31 cellular contexts compared by ENCODE assay signal in genomic region chr10:76396126-76396525, GRCh38.
A peak's percentile ranks its signal among the peaks of the same experiment; 100 is the strongest.
DNase-seq lines count a peak whose midpoint lies in the region; ATAC-seq and TF ChIP-seq lines count a peak whose summit lies in the region.
"Had no signal": no experiment of that assay in that cellular context is flagged by ENCODE, and none has a peak within 500 bp of the region (broad histone marks: within the 10 kb centered on the region; RNA-seq: fewer than 3 reads in every experiment).

No MANE protein-coding gene starts in this region.

- intact Hi-C loops in sigmoid colon (cut with DNase I) (loop anchor here (2.0 to 10.0 kb wide), 5 partner anchors 43 to 491 kb away; no protein-coding TSS in a partner anchor), PC-3 (cut with micrococcal nuclease) (no loop called here)

- peak; percentile 11 for DNase-seq in G401 (ENCODE audit: low spot score)
- DNase-seq in NCI-H82 (lab: John Stamatoyannopoulos, UW) = peak; percentile 67
- no peak for DNase-seq in chondrocyte (ENCODE audit: low spot score)
- DNase-seq in sigmoid colon = no peak
- no peak for DNase-seq in PC-3
- no peak for DNase-seq in NCI-H1092 treated with DMSO at 0.1 percent for 48 hours (lab: John Stamatoyannopoulos, UW)
- no peak for DNase-seq in upper lobe of left lung
- DNase-seq: activated CD4-positive, CD25-positive, alpha-beta regulatory T cell; activated effector memory CD4-positive, alpha-beta T cell treated with anti-CD3 and anti-CD28 coated beads, Interleukin-2, amount 50 U/mL, for 16 hours; activated naive CD8-positive, alpha-beta T cell treated with anti-CD3 and anti-CD28 coated beads for 36 hours; activated T-cell treated with anti-CD3 and anti-CD28 coated beads, Interleukin-2, amount 50 U/mL, for 24 hours; Caco-2; cerebellar nuclear complex; DMS79; dorsolateral prefrontal cortex; foreskin fibroblast; GDM1; H9; heart right ventricle; left ventricle myocardium superior; NCI-H1417 treated with DMSO at 0.1 percent for 48 hours; NCI-H510A; stimulated activated CD4-positive, alpha-beta T cell treated with anti-CD3 and anti-CD28 coated beads, Interleukin-4, amount 100 ng/mL, for 24 hours; T-cell; transverse colon had no signal

- no peak for ATAC-seq in HG03095 (IDR thresholded peaks at IDR 0.05; ENCODE audit: unreplicated experiment)
- ATAC-seq in PC-3 = no peak
- no peak for ATAC-seq in upper lobe of left lung (ENCODE audit: low FRiP score in 2 of 2)
- ATAC-seq: heart right ventricle, HepG2, left ventricle myocardium superior, T-cell had no signal

- no peak for TF ChIP-seq CTCF in chondrocyte (IDR thresholded peaks at IDR 0.05)
- TF ChIP-seq CTCF in sigmoid colon (IDR thresholded peaks at IDR 0.05) = no peak
- TF ChIP-seq CTCF in PC-3 (conservative IDR thresholded peaks at IDR 0.05; ENCODE audit: low read depth, low read length) = no peak
- no peak for TF ChIP-seq CTCF in upper lobe of left lung (IDR thresholded peaks at IDR 0.05)

- no peak overlapping the region for H3K4me3 Mint-ChIP-seq in chondrocyte (ENCODE audit: unreplicated experiment)
- H3K4me3 Mint-ChIP-seq: activated naive CD8-positive, alpha-beta T cell treated with anti-CD3 and anti-CD28 coated beads for 36 hours; activated T-cell treated with anti-CD3 and anti-CD28 coated beads, Interleukin-2, amount 50 U/mL, for 24 hours; CD14-positive monocyte; H9; T-cell had no signal

- CTCF ChIA-PET in PC-3 (lab: Charles Lee) = no interaction called here

- TF ChIP-seq POLR2A in sigmoid colon (IDR thresholded peaks at IDR 0.05) (no peak), upper lobe of left lung (IDR thresholded peaks at IDR 0.05) (no peak)

- H3F3A ChIP-seq in PC-3 (ENCODE audit: low read length, unreplicated experiment) = no peaks in the 10 kb centered on the region

- H3K4me1 ChIP-seq in sigmoid colon (peaks cover 0 to 61% (median 32%) of the 10 kb centered on the region in 4 donors), PC-3 (ENCODE audit: insufficient read depth, low read length) (no peaks in the 10 kb centered on the region), upper lobe of left lung (no peaks in the 10 kb centered on the region)
- H3K4me1 ChIP-seq: Caco-2 had no signal

- H3K27ac ChIP-seq in sigmoid colon (peak overlapping the region in 3 of 4 donors; percentile 75 to 83 (median 77)), PC-3 (ENCODE audit: low read length) (no peak overlapping the region), upper lobe of left lung (no peak overlapping the region)
- H3K27ac ChIP-seq: neutrophil had no signal

- 76 to 94% methylated on average over 6 of the region's 6 CpGs for WGBS in sigmoid colon, 2 donors
- 90 to 94% methylated on average over 6 of the region's 6 CpGs for WGBS in upper lobe of left lung, 2 donors

- no TSS peak for BruUV-seq in PC-3 (replicated peaks; lab: Mats Ljungman, UMichigan)

- 0 out of 2 replicates have a peak, but pooled peaks cover 6% of the 10 kb centered on the region for H3K9me2 ChIP-seq in PC-3 (replicated peaks; ENCODE audit: low read length)

- H3K36me3 ChIP-seq in sigmoid colon (no peaks in the 10 kb centered on the region), PC-3 (ENCODE audit: low read depth, low read length) (no peaks in the 10 kb centered on the region), upper lobe of left lung (no peaks in the 10 kb centered on the region)
- H3K36me3 ChIP-seq: esophagus muscularis mucosa, heart right ventricle, neutrophil, prostate gland, transverse colon had no signal

- H4K20me1 ChIP-seq in PC-3 (ENCODE audit: low read length) = no peaks in the 10 kb centered on the region

- TF ChIP-seq EP300 in sigmoid colon (IDR thresholded peaks at IDR 0.05) = no peak
- TF ChIP-seq EP300 in upper lobe of left lung (IDR thresholded peaks at IDR 0.05) = no peak

- H2AFZ ChIP-seq in PC-3 (ENCODE audit: low read length) = no peak overlapping the region

- H3K9me3 ChIP-seq in sigmoid colon (no peaks in the 10 kb centered on the region), PC-3 (ENCODE audit: low read length) (no peaks in the 10 kb centered on the region), upper lobe of left lung (no peaks in the 10 kb centered on the region)
- H3K9me3 ChIP-seq: Caco-2, esophagus muscularis mucosa, heart right ventricle, neutrophil, prostate gland, transverse colon had no signal

- H3K9me3 Mint-ChIP-seq in chondrocyte (ENCODE audit: low read depth) = no peaks in the 10 kb centered on the region
- H3K9me3 Mint-ChIP-seq: activated naive CD8-positive, alpha-beta T cell treated with anti-CD3 and anti-CD28 coated beads for 36 hours; activated T-cell treated with anti-CD3 and anti-CD28 coated beads, Interleukin-2, amount 50 U/mL, for 24 hours; H9 had no signal

- H3K4me3 ChIP-seq in sigmoid colon = no peak overlapping the region
- no peak overlapping the region for H3K4me3 ChIP-seq in PC-3 (ENCODE audit: low read length)
- H3K4me3 ChIP-seq in upper lobe of left lung = no peak overlapping the region
- H3K4me3 ChIP-seq: dorsolateral prefrontal cortex, esophagus muscularis mucosa, heart right ventricle, prostate gland, transverse colon had no signal

- no peak overlapping the region for H3K4me2 ChIP-seq in PC-3 (ENCODE audit: low read length)

- H3K27ac Mint-ChIP-seq in chondrocyte (ENCODE audit: unreplicated experiment) = peak overlapping the region; percentile 96
- H3K27ac Mint-ChIP-seq: activated naive CD8-positive, alpha-beta T cell treated with anti-CD3 and anti-CD28 coated beads for 36 hours; activated T-cell treated with anti-CD3 and anti-CD28 coated beads, Interleukin-2, amount 50 U/mL, for 24 hours; CD14-positive monocyte; T-cell had no signal

- in situ Hi-C loops in G401 (cut with HindIII; ENCODE audit: low sequenced_read_pairs) = no loop called here

- H3K27me3 ChIP-seq in sigmoid colon = no peaks in the 10 kb centered on the region
- H3K27me3 ChIP-seq in PC-3 (ENCODE audit: low read length) = peaks cover 3% of the 10 kb centered on the region
- H3K27me3 ChIP-seq in upper lobe of left lung = no peaks in the 10 kb centered on the region
- H3K27me3 ChIP-seq: dorsolateral prefrontal cortex, esophagus muscularis mucosa, heart right ventricle, neutrophil, transverse colon had no signal

- POLR2A ChIA-PET in PC-3 (lab: Charles Lee; ENCODE audit: unreplicated experiment) = no interaction called here

- no peaks in the 10 kb centered on the region for H3K79me2 ChIP-seq in PC-3 (ENCODE audit: low read length)

- no peak overlapping the region for H3K9ac ChIP-seq in PC-3 (ENCODE audit: low read length)

- no peaks in the 10 kb centered on the region for H3K36me3 Mint-ChIP-seq in chondrocyte (ENCODE audit: low read depth)
- H3K36me3 Mint-ChIP-seq: activated naive CD8-positive, alpha-beta T cell treated with anti-CD3 and anti-CD28 coated beads for 36 hours; T-cell had no signal

- H3K4me1 Mint-ChIP-seq in chondrocyte (ENCODE audit: low read depth) = peaks cover 66% of the 10 kb centered on the region
- H3K4me1 Mint-ChIP-seq: activated naive CD8-positive, alpha-beta T cell treated with anti-CD3 and anti-CD28 coated beads for 36 hours; CD14-positive monocyte; T-cell had no signal

- H3K27me3 Mint-ChIP-seq in chondrocyte (ENCODE audit: low read depth) = no peaks in the 10 kb centered on the region
- H3K27me3 Mint-ChIP-seq: activated naive CD8-positive, alpha-beta T cell treated with anti-CD3 and anti-CD28 coated beads for 36 hours; activated T-cell treated with anti-CD3 and anti-CD28 coated beads, Interleukin-2, amount 50 U/mL, for 24 hours; T-cell had no signal

Comparison
In these comparisons a context has a peak if more than half of its experiments do, and no peak if none do; other contexts are left out.
1. DNase-seq: peak in G401 (single experiment) and NCI-H82 (single experiment); none in chondrocyte (single experiment), sigmoid colon (single experiment), PC-3 (single experiment), NCI-H1092 treated with DMSO at 0.1 percent for 48 hours (single experiment) and upper lobe of left lung (0 of 2).
2. H3K27ac ChIP-seq: peak in sigmoid colon (3 of 4); none in PC-3 (single experiment) and upper lobe of left lung (0 of 4).